In the genomic region with DNA sequence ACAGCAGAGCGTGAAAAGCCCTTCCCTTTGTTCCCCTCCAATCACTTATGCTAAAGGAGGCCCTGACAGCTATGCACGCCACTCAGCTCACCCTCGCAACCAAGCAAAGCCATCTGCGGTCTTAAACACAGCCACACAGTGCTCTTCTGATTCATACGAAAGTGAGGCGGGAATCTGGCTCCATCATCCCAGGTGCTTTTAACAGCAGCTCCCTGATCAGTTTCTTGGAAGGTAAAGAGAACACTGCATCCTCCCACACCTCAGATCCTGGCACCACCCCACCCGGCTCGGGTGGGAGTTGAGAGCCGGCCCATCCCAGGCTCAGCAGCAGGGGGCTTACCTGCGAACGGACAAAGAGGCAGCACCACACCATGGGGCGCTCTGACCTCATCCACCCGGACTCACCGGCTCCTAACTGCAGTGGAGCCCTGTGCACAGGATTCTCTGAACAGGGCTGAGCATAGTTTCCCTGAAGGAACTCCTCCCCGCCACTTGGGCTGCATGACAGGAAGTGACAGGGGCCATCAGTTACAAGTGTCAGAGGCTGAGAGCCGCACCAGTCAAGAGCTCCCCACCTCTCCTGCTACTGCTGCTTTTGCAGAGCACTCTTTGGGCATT, we compare ENCODE assay signal across 8 cellular contexts.
DNase-seq lines count a peak whose midpoint lies in the region; ATAC-seq and TF ChIP-seq lines count a peak whose summit lies in the region.

No MANE protein-coding gene starts in this region.

- ATAC-seq in HG02642 (IDR thresholded peaks at IDR 0.05; ENCODE audit: poor library complexity, unreplicated experiment): peak; percentile 56

- H3K36me3 ChIP-seq in stomach (no peaks in the 10 kb centered on the region), BE2C (no peaks in the 10 kb centered on the region)

- H3K4me1 ChIP-seq in stomach (peaks cover 0 to 21% (median 7%) of the 10 kb centered on the region in 4 donors), BE2C (no peaks in the 10 kb centered on the region)

- H3K4me3 ChIP-seq in GM12875 (ENCODE audit: low read depth, low read length) (peak overlapping the region; percentile 52), stomach (peak overlapping the region; percentile 18 to 37 (median 25)), BE2C (ENCODE audit: low read depth, low read length) (no peak overlapping the region)

- H3K27ac Mint-ChIP-seq in activated T-helper 1 cell treated with anti-CD3 and anti-CD28 coated beads, Interleukin-12 subunit alpha, Interleukin-12 subunit beta, Interleukin-2, Interleukin-4 antibody, amounts not matched to agents 30 ng/mL and 10 ng/mL and 1 ng/mL, durations not matched to agents 14 hours and 24 hours and 36 hours: peak overlapping the region; percentile 88
- H3K27ac Mint-ChIP-seq in mesothelial cell of epicardium: peak overlapping the region; percentile 66

- DNase-seq in NCI-H69 (lab: John Stamatoyannopoulos, UW): peak; percentile 67
- DNase-seq in activated T-helper 1 cell treated with anti-CD3 and anti-CD28 coated beads, Interleukin-12 subunit alpha, Interleukin-12 subunit beta, Interleukin-2, Interleukin-4 antibody, amounts not matched to agents 30 ng/mL and 10 ng/mL and 1 ng/mL, durations not matched to agents 14 hours and 24 hours and 36 hours (ENCODE audit: low spot score): peak; percentile 71
- no peak for DNase-seq in mesothelial cell of epicardium (ENCODE audit: low spot score in 2 of 2, unreplicated experiment in 2 of 2)
- DNase-seq in stomach: peak; percentile 37
- no peak for DNase-seq in BE2C
- no peak for DNase-seq in amygdala (lab: John Stamatoyannopoulos, UW)

- no peak for TF ChIP-seq EP300 in stomach (IDR thresholded peaks at IDR 0.05)

- peak overlapping the region; percentile 89 for H3K4me3 Mint-ChIP-seq in activated T-helper 1 cell treated with anti-CD3 and anti-CD28 coated beads, Interleukin-12 subunit alpha, Interleukin-12 subunit beta, Interleukin-2, Interleukin-4 antibody, amounts not matched to agents 30 ng/mL and 10 ng/mL and 1 ng/mL, durations not matched to agents 14 hours and 24 hours and 36 hours
- no peak overlapping the region for H3K4me3 Mint-ChIP-seq in mesothelial cell of epicardium

- no peak for TF ChIP-seq POLR2A in stomach (IDR thresholded peaks at IDR 0.05)

- no peaks in the 10 kb centered on the region for H3K9me3 Mint-ChIP-seq in activated T-helper 1 cell treated with anti-CD3 and anti-CD28 coated beads, Interleukin-12 subunit alpha, Interleukin-12 subunit beta, Interleukin-2, Interleukin-4 antibody, amounts not matched to agents 30 ng/mL and 10 ng/mL and 1 ng/mL, durations not matched to agents 14 hours and 24 hours and 36 hours
- H3K9me3 Mint-ChIP-seq in mesothelial cell of epicardium: no peaks in the 10 kb centered on the region

- intact Hi-C loops in activated T-helper 1 cell treated with anti-CD3 and anti-CD28 coated beads, Interleukin-12 subunit alpha, Interleukin-12 subunit beta, Interleukin-2, Interleukin-4 antibody, amounts not matched to agents 30 ng/mL and 10 ng/mL and 1 ng/mL, durations not matched to agents 14 hours and 24 hours and 36 hours (cut with micrococcal nuclease): loop anchor here (1.0 to 5.0 kb wide), 10 partner anchors 8 to 359 kb away; a partner anchor contains a TSS
- intact Hi-C loops in stomach (cut with DNase I; ENCODE audit: low total_unique reads): no loop called here

- H3K27me3 ChIP-seq in stomach (no peaks in the 10 kb centered on the region), BE2C (no peaks in the 10 kb centered on the region)

- peak; percentile 5; the same call in 1 of the 2 replicates for TF ChIP-seq CTCF in GM12875 (IDR thresholded peaks at IDR 0.05; ENCODE audit: borderline replicate concordance, insufficient read depth, low read depth, low read length)
- TF ChIP-seq CTCF in mesothelial cell of epicardium (IDR thresholded peaks at IDR 0.05; ENCODE audit: unreplicated experiment): no peak
- no peak for TF ChIP-seq CTCF in stomach (IDR thresholded peaks at IDR 0.05)
- TF ChIP-seq CTCF in BE2C (IDR thresholded peaks at IDR 0.05; ENCODE audit: low read depth, low read length): no peak

- no peaks in the 10 kb centered on the region for H3K27me3 Mint-ChIP-seq in activated T-helper 1 cell treated with anti-CD3 and anti-CD28 coated beads, Interleukin-12 subunit alpha, Interleukin-12 subunit beta, Interleukin-2, Interleukin-4 antibody, amounts not matched to agents 30 ng/mL and 10 ng/mL and 1 ng/mL, durations not matched to agents 14 hours and 24 hours and 36 hours (ENCODE audit: insufficient read depth)
- H3K27me3 Mint-ChIP-seq in mesothelial cell of epicardium (ENCODE audit: low read depth): peaks cover 3% of the 10 kb centered on the region

- 68 to 80% (median 75%) methylated on average over 15 to 16 of the region's 16 CpGs for WGBS in stomach, 5 donors

- H3K4me1 Mint-ChIP-seq in activated T-helper 1 cell treated with anti-CD3 and anti-CD28 coated beads, Interleukin-12 subunit alpha, Interleukin-12 subunit beta, Interleukin-2, Interleukin-4 antibody, amounts not matched to agents 30 ng/mL and 10 ng/mL and 1 ng/mL, durations not matched to agents 14 hours and 24 hours and 36 hours (ENCODE audit: low read depth): peaks cover 68% of the 10 kb centered on the region
- peaks cover 29% of the 10 kb centered on the region for H3K4me1 Mint-ChIP-seq in mesothelial cell of epicardium

- H3K27ac ChIP-seq in stomach: peak overlapping the region; percentile 42 to 72 (median 63)

- peaks cover 6% of the 10 kb centered on the region for H3K36me3 Mint-ChIP-seq in activated T-helper 1 cell treated with anti-CD3 and anti-CD28 coated beads, Interleukin-12 subunit alpha, Interleukin-12 subunit beta, Interleukin-2, Interleukin-4 antibody, amounts not matched to agents 30 ng/mL and 10 ng/mL and 1 ng/mL, durations not matched to agents 14 hours and 24 hours and 36 hours (ENCODE audit: low read depth)
- H3K36me3 Mint-ChIP-seq in mesothelial cell of epicardium: peaks cover 2% of the 10 kb centered on the region

- H3K9me3 ChIP-seq in stomach (no peaks in the 10 kb centered on the region), BE2C (no peaks in the 10 kb centered on the region)

Comparison
In these comparisons a context has a peak if more than half of its experiments do, and no peak if none do; other contexts are left out.
1. DNase-seq: peak in NCI-H69 (single experiment), activated T-helper 1 cell treated with anti-CD3 and anti-CD28 coated beads, Interleukin-12 subunit alpha, Interleukin-12 subunit beta, Interleukin-2, Interleukin-4 antibody, amounts not matched to agents 30 ng/mL and 10 ng/mL and 1 ng/mL, durations not matched to agents 14 hours and 24 hours and 36 hours (single experiment) and stomach (single experiment); none in mesothelial cell of epicardium (0 of 2), BE2C (single experiment) and amygdala (0 of 56).